ENCODE assay signal across 12 cellular contexts in genomic region chr17:42313773-42314566, GRCh38. TPM values are rescaled to one million over a fixed set of nuclear protein-coding genes. Genes with fewer than 3 reads are reported as not detected.
DNase-seq lines count a peak whose midpoint lies in the region; ATAC-seq and TF ChIP-seq lines count a peak whose summit lies in the region.
"Had no signal": no experiment of that assay in that cellular context is flagged by ENCODE, and none has a peak within 500 bp of the region (broad histone marks: within the 10 kb centered on the region; RNA-seq: fewer than 3 reads in every experiment).

No MANE protein-coding gene starts in this region.

- H3K27me3 Mint-ChIP-seq in activated naive CD4-positive, alpha-beta T cell treated with anti-CD3 and anti-CD28 coated beads for 36 hours (ENCODE audit: low read depth): no peaks in the 10 kb centered on the region
- no peaks in the 10 kb centered on the region for H3K27me3 Mint-ChIP-seq in stimulated activated naive CD8-positive, alpha-beta T cell treated with anti-CD3 and anti-CD28 coated beads, Interleukin-15, Interleukin-2, amounts not matched to agents 100 ng/mL and 50 ng/mL, for 24 hours

- no peak overlapping the region for H3K4me3 Mint-ChIP-seq in activated naive CD4-positive, alpha-beta T cell treated with anti-CD3 and anti-CD28 coated beads for 36 hours
- H3K4me3 Mint-ChIP-seq in stimulated activated naive CD8-positive, alpha-beta T cell treated with anti-CD3 and anti-CD28 coated beads, Interleukin-15, Interleukin-2, amounts not matched to agents 100 ng/mL and 50 ng/mL, for 24 hours: peak overlapping the region; percentile 37
- H3K4me3 Mint-ChIP-seq: T-helper 1 cell treated with Interleukin-12 subunit alpha and Interleukin-12 subunit beta and Interleukin-4 antibody, amounts not matched to agents 30 μg/mL and 1 μg/mL, for 36 hours had no signal

- intact Hi-C loops in activated naive CD4-positive, alpha-beta T cell treated with anti-CD3 and anti-CD28 coated beads for 36 hours (cut with micrococcal nuclease): loop anchor here (2.0 to 5.0 kb wide), 4 partner anchors 65 to 297 kb away; partner anchors contain the start of genes DNAJC7 and KCNH4

- CTCF ChIA-PET in activated naive CD4-positive, alpha-beta T cell treated with anti-CD3 and anti-CD28 coated beads for 36 hours (lab: Charles Lee): interaction anchor here (0.6 to 22.2 kb wide), 8 partner anchors 8 to 216 kb away, joined by 3 to 442 read pairs (median 8); partner anchors contain the start of genes STAT3 and STAT5A

- peaks cover 87% of the 10 kb centered on the region for H3K4me1 Mint-ChIP-seq in activated naive CD4-positive, alpha-beta T cell treated with anti-CD3 and anti-CD28 coated beads for 36 hours (ENCODE audit: low read depth)
- peaks cover 87% of the 10 kb centered on the region for H3K4me1 Mint-ChIP-seq in stimulated activated naive CD8-positive, alpha-beta T cell treated with anti-CD3 and anti-CD28 coated beads, Interleukin-15, Interleukin-2, amounts not matched to agents 100 ng/mL and 50 ng/mL, for 24 hours (ENCODE audit: low read depth)

- peaks cover 73% of the 10 kb centered on the region for H3K36me3 Mint-ChIP-seq in activated naive CD4-positive, alpha-beta T cell treated with anti-CD3 and anti-CD28 coated beads for 36 hours (ENCODE audit: low read depth)
- H3K36me3 Mint-ChIP-seq in stimulated activated naive CD8-positive, alpha-beta T cell treated with anti-CD3 and anti-CD28 coated beads, Interleukin-15, Interleukin-2, amounts not matched to agents 100 ng/mL and 50 ng/mL, for 24 hours (ENCODE audit: low read depth): peaks cover 71% of the 10 kb centered on the region

- H3K9me3 Mint-ChIP-seq in activated naive CD4-positive, alpha-beta T cell treated with anti-CD3 and anti-CD28 coated beads for 36 hours: no peaks in the 10 kb centered on the region
- no peaks in the 10 kb centered on the region for H3K9me3 Mint-ChIP-seq in stimulated activated naive CD8-positive, alpha-beta T cell treated with anti-CD3 and anti-CD28 coated beads, Interleukin-15, Interleukin-2, amounts not matched to agents 100 ng/mL and 50 ng/mL, for 24 hours
- H3K9me3 Mint-ChIP-seq: T-helper 1 cell treated with Interleukin-12 subunit alpha and Interleukin-12 subunit beta and Interleukin-4 antibody, amounts not matched to agents 30 μg/mL and 1 μg/mL, for 36 hours had no signal

- H3K27ac Mint-ChIP-seq in activated naive CD4-positive, alpha-beta T cell treated with anti-CD3 and anti-CD28 coated beads for 36 hours: peak overlapping the region; percentile 85
- peak overlapping the region; percentile 78 for H3K27ac Mint-ChIP-seq in stimulated activated naive CD8-positive, alpha-beta T cell treated with anti-CD3 and anti-CD28 coated beads, Interleukin-15, Interleukin-2, amounts not matched to agents 100 ng/mL and 50 ng/mL, for 24 hours

- no peak for ATAC-seq in HG03378 (IDR thresholded peaks at IDR 0.05; ENCODE audit: unreplicated experiment)
- ATAC-seq in HG03045 (IDR thresholded peaks at IDR 0.05; ENCODE audit: unreplicated experiment): no peak

- no peak for TF ChIP-seq POLR2A in erythroblast (IDR thresholded peaks at IDR 0.05; ENCODE audit: low read length)

- DNase-seq in activated naive CD4-positive, alpha-beta T cell treated with anti-CD3 and anti-CD28 coated beads for 36 hours: peak; percentile 63
- DNase-seq in activated naive CD4-positive, alpha-beta T cell treated with Interleukin-2 at 50 U/mL for 16 hours: no peak
- DNase-seq in activated CD4-positive, alpha-beta T cell treated with anti-CD3 and anti-CD28 coated beads, Interleukin-2, amount 50 U/mL, for 4 hours: peak; percentile 41 to 42
- DNase-seq in erythroblast (lab: John Stamatoyannopoulos, UW): peak; percentile 65 to 69
- DNase-seq in DMS53 treated with DMSO at 0.1 percent for 48 hours (lab: John Stamatoyannopoulos, UW; ENCODE audit: unreplicated experiment): no peak
- DNase-seq: amniotic stem cell, KBM-7, NCI-H510A had no signal

RNA-seq across cellular contexts. Expression of gene STAT5A, which starts 25.7 kb away (rescaled TPM):
- total RNA-seq in activated naive CD4-positive, alpha-beta T cell treated with anti-CD3 and anti-CD28 coated beads for 36 hours: 100 to 1,000 TPM; 165 to 174 TPM

RNA-seq across cellular contexts. Expression of gene STAT5B, which starts 37.8 kb away (rescaled TPM):
- 100 to 1,000 TPM; 185 to 192 TPM for total RNA-seq in activated naive CD4-positive, alpha-beta T cell treated with anti-CD3 and anti-CD28 coated beads for 36 hours

Comparison
In these comparisons a context has a peak if more than half of its experiments do, and no peak if none do; other contexts are left out.
1. DNase-seq: peak in activated naive CD4-positive, alpha-beta T cell treated with anti-CD3 and anti-CD28 coated beads for 36 hours (single experiment), activated CD4-positive, alpha-beta T cell treated with anti-CD3 and anti-CD28 coated beads, Interleukin-2, amount 50 U/mL, for 4 hours (2 of 2) and erythroblast (2 of 2); none in activated naive CD4-positive, alpha-beta T cell treated with Interleukin-2 at 50 U/mL for 16 hours (single experiment) and DMS53 treated with DMSO at 0.1 percent for 48 hours (single experiment).